In the genomic region with DNA sequence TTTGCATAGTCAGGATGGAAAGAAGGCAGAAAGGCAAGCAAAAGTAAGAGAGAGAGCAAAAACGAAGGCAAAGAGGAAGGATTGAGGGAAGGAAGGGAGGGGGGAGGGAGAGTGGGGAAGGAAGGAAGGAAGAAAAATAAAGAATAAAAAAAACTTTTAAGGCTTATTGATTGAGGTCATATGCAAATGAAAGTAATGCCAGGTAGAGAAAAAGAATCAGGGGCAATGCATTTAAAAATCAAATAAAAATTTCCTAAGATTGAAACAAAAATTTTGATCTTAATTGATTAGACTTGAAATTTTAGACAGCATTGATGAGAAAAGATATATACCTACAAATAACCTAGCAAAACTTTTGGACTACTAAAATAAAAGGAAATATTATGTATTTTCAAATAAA, we compare ENCODE assay signal across 35 cellular contexts.
"Had no signal": no experiment of that assay in that cellular context is flagged by ENCODE, and none has a peak within 500 bp of the region (broad histone marks: within the 10 kb centered on the region; RNA-seq: fewer than 3 reads in every experiment).

No MANE protein-coding gene starts in this region.

- H3K27ac ChIP-seq: KMS-11 had no signal

- H3K9me3 ChIP-seq: MG63 had no signal

- H3K36me3 ChIP-seq: MG63 had no signal

- H3K27me3 ChIP-seq: MG63 had no signal

- H3K4me2 ChIP-seq: KMS-11 had no signal

- DNase-seq: Karpas-422, Kasumi-1, MG63, MM.1S, MV-4-11, NCI-H1048, NCI-H1092, NCI-H1092 treated with DMSO at 0.1 percent for 48 hours, NCI-H1105, NCI-H1105 treated with DMSO at 0.1 percent for 48 hours, NCI-H1417, NCI-H1417 treated with DMSO at 0.1 percent for 48 hours, NCI-H1436, NCI-H1436 treated with DMSO at 0.1 percent for 48 hours, NCI-H146, NCI-H1694, NCI-H1694 treated with DMSO at 0.1 percent for 48 hours, NCI-H187, NCI-H187 treated with DMSO at 0.1 percent for 48 hours, NCI-H1930, NCI-H2029, NCI-H2029 treated with DMSO at 0.1 percent for 48 hours, NCI-H2081, NCI-H2081 treated with DMSO at 0.1 percent for 48 hours, NCI-H2107, NCI-H2171, NCI-H2171 treated with DMSO at 0.1 percent for 48 hours, NCI-H2227 treated with DMSO at 0.1 percent for 48 hours, NCI-H226, NCI-H345, NCI-H446, NCI-H446 treated with DMSO at 0.1 percent for 48 hours, NCI-H510A, NCI-H510A treated with DMSO at 0.1 percent for 48 hours had no signal

- H3K9ac ChIP-seq: KMS-11 had no signal

- H3K4me3 ChIP-seq: MG63 had no signal
